ENCODE assay signal across 2 cellular contexts in genomic region chr9:71697882-71698281, GRCh38.
TF ChIP-seq lines count a peak whose summit lies in the region.

No MANE protein-coding gene starts in this region.

TF ChIP-seq in HepG2, 621 proteins besides CTCF, POLR2A, EP300 and RAD21 (continued from another document):
- peak; percentile 73 for TF ChIP-seq RBM22 (optimal IDR thresholded peaks at IDR 0.05; ENCODE audit: low read length)
- no peak for TF ChIP-seq POLR2AphosphoS2 (IDR thresholded peaks at IDR 0.05; ENCODE audit: low read depth, low read length)
TF ChIP-seq in HepG2: peak in this region for 1.

TF ChIP-seq in SK-N-SH treated with all-trans-retinoic acid at 6 μM for 48 hours, 23 proteins besides CTCF, POLR2A, EP300 and RAD21 (continued from another document):
- TF ChIP-seq TOX (CRISPR knock-in tag; IDR thresholded peaks at IDR 0.05; ENCODE audit: borderline replicate concordance) (no peak), ARNTL (CRISPR knock-in tag; IDR thresholded peaks at IDR 0.05; ENCODE audit: borderline replicate concordance, low read depth) (no peak), CSRNP3 (CRISPR knock-in tag; IDR thresholded peaks at IDR 0.05) (no peak), BACH2 (CRISPR knock-in tag; IDR thresholded peaks at IDR 0.05; ENCODE audit: borderline replicate concordance) (no peak), ZNF70 (CRISPR knock-in tag; IDR thresholded peaks at IDR 0.05) (no peak), ZFP30 (CRISPR knock-in tag; IDR thresholded peaks at IDR 0.05) (no peak), TCF4 (CRISPR knock-in tag; IDR thresholded peaks at IDR 0.05; ENCODE audit: borderline replicate concordance) (no peak), OSR1 (CRISPR knock-in tag; IDR thresholded peaks at IDR 0.05) (no peak), GLIS3 (CRISPR knock-in tag; IDR thresholded peaks at IDR 0.05) (no peak), PPARA (CRISPR knock-in tag; IDR thresholded peaks at IDR 0.05; ENCODE audit: borderline replicate concordance) (no peak), RARB (CRISPR knock-in tag; IDR thresholded peaks at IDR 0.05) (no peak), ESRRG (CRISPR knock-in tag; IDR thresholded peaks at IDR 0.05) (no peak), ZNF565 (CRISPR knock-in tag; conservative IDR thresholded peaks at IDR 0.05; ENCODE audit: low read depth) (no peak)
- TF ChIP-seq, protein P1, sequence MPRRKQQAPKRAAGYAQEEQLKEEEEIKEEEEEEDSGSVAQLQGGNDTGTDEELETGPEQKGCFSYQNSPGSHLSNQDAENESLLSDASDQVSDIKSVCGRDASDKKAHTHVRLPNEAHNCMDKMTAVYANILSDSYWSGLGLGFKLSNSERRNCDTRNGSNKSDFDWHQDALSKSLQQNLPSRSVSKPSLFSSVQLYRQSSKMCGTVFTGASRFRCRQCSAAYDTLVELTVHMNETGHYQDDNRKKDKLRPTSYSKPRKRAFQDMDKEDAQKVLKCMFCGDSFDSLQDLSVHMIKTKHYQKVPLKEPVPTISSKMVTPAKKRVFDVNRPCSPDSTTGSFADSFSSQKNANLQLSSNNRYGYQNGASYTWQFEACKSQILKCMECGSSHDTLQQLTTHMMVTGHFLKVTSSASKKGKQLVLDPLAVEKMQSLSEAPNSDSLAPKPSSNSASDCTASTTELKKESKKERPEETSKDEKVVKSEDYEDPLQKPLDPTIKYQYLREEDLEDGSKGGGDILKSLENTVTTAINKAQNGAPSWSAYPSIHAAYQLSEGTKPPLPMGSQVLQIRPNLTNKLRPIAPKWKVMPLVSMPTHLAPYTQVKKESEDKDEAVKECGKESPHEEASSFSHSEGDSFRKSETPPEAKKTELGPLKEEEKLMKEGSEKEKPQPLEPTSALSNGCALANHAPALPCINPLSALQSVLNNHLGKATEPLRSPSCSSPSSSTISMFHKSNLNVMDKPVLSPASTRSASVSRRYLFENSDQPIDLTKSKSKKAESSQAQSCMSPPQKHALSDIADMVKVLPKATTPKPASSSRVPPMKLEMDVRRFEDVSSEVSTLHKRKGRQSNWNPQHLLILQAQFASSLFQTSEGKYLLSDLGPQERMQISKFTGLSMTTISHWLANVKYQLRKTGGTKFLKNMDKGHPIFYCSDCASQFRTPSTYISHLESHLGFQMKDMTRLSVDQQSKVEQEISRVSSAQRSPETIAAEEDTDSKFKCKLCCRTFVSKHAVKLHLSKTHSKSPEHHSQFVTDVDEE (CRISPR knock-in tag; IDR thresholded peaks at IDR 0.05), result no peak
- TF ChIP-seq, protein P2, sequence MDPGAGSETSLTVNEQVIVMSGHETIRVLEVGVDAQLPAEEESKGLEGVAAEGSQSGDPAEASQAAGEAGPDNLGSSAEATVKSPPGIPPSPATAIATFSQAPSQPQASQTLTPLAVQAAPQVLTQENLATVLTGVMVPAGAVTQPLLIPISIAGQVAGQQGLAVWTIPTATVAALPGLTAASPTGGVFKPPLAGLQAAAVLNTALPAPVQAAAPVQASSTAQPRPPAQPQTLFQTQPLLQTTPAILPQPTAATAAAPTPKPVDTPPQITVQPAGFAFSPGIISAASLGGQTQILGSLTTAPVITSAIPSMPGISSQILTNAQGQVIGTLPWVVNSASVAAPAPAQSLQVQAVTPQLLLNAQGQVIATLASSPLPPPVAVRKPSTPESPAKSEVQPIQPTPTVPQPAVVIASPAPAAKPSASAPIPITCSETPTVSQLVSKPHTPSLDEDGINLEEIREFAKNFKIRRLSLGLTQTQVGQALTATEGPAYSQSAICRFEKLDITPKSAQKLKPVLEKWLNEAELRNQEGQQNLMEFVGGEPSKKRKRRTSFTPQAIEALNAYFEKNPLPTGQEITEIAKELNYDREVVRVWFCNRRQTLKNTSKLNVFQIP (CRISPR knock-in tag; IDR thresholded peaks at IDR 0.05; ENCODE audit: borderline replicate concordance, low read depth), result no peak
TF ChIP-seq in SK-N-SH treated with all-trans-retinoic acid at 6 μM for 48 hours: peak in this region for 0.
